9 cellular contexts compared by ENCODE assay signal in genomic region chr2:205706769-205707375, GRCh38. TPM values are rescaled to one million over a fixed set of nuclear protein-coding genes. Genes with fewer than 3 reads are reported as not detected.
DNase-seq lines count a peak whose midpoint lies in the region; ATAC-seq, FAIRE-seq and TF ChIP-seq lines count a peak whose summit lies in the region.
"Had no signal": no experiment of that assay in that cellular context is flagged by ENCODE, and none has a peak within 500 bp of the region (broad histone marks: within the 10 kb centered on the region; RNA-seq: fewer than 3 reads in every experiment).

No MANE protein-coding gene starts in this region.

- TF ChIP-seq CTCF in RWPE2 (IDR thresholded peaks at IDR 0.05; ENCODE audit: poor library complexity, severe bottlenecking): no peak

- H3K36me3 Mint-ChIP-seq in CD8-positive, alpha-beta memory T cell: no peaks in the 10 kb centered on the region

- peak; percentile 96 for ATAC-seq in GM19025 (IDR thresholded peaks at IDR 0.05; ENCODE audit: low read depth, unreplicated experiment)
- peak; percentile 94 for ATAC-seq in HG03103 (IDR thresholded peaks at IDR 0.05; ENCODE audit: low read depth, unreplicated experiment)
- ATAC-seq in RWPE2 (ENCODE audit: low read depth): peak; percentile 88

- H3K9me3 Mint-ChIP-seq in CD8-positive, alpha-beta memory T cell: no peaks in the 10 kb centered on the region

- H3K9ac ChIP-seq in subcutaneous abdominal adipose tissue (ENCODE audit: low read length in 5 of 5): peak overlapping the region in 2 of 5 donors; percentile 0 to 17

- POLR2A ChIA-PET in CD8-positive, alpha-beta memory T cell (lab: Charles Lee): no interaction called here

- peaks cover 4 to 9% (median 5%) of the 10 kb centered on the region in 3 donors for H3K4me1 Mint-ChIP-seq in CD8-positive, alpha-beta memory T cell

- CTCF ChIA-PET in CD8-positive, alpha-beta memory T cell (lab: Charles Lee): no interaction called here

- no peak for DNase-seq in CD8-positive, alpha-beta memory T cell
- no peak for DNase-seq in RWPE2 (ENCODE audit: low spot score)
- DNase-seq in brain pericyte (ENCODE audit: low read depth, low spot score): peak; percentile 59
- peak; percentile 76 to 96 for DNase-seq in lung microvascular endothelial cell (ENCODE audit: low read depth in 2 of 2)
- no peak for DNase-seq in HTR-8/SVneo (ENCODE audit: insufficient read length, low spot score)

- H3K4me3 Mint-ChIP-seq in CD8-positive, alpha-beta memory T cell: peak overlapping the region in 1 of 7 donors; percentile 30

- peak overlapping the region in 5 of 8 donors; percentile 44 to 72 (median 50) for H3K27ac Mint-ChIP-seq in CD8-positive, alpha-beta memory T cell

- no peak overlapping the region for H3K27ac ChIP-seq in CD8-positive, alpha-beta memory T cell (ENCODE audit: low read depth, low read length)
- H3K27ac ChIP-seq in RWPE2 (ENCODE audit: poor library complexity, severe bottlenecking): peak overlapping the region; percentile 74
- peak overlapping the region; percentile 75 for H3K27ac ChIP-seq in subcutaneous abdominal adipose tissue (ENCODE audit: low read depth, low read length)
- H3K27ac ChIP-seq: VCaP had no signal

- peaks cover 9% of the 10 kb centered on the region for H3K4me1 ChIP-seq in CD8-positive, alpha-beta memory T cell (ENCODE audit: insufficient read depth, low read length)
- H3K4me1 ChIP-seq in RWPE2 (ENCODE audit: insufficient read depth, poor library complexity, severe bottlenecking): peaks cover 17% of the 10 kb centered on the region
- peaks cover 19 to 75% (median 67%) of the 10 kb centered on the region in 5 donors for H3K4me1 ChIP-seq in subcutaneous abdominal adipose tissue (ENCODE audit: control insufficient read depth in 5 of 5, insufficient read depth in 5 of 5, low read length in 5 of 5)

- H3K27me3 ChIP-seq in CD8-positive, alpha-beta memory T cell (ENCODE audit: insufficient read depth, low read length, poor library complexity, severe bottlenecking): no peaks in the 10 kb centered on the region
- H3K27me3 ChIP-seq in RWPE2 (ENCODE audit: insufficient read depth, poor library complexity, severe bottlenecking) (no peaks in the 10 kb centered on the region), subcutaneous abdominal adipose tissue (ENCODE audit: control insufficient read depth in 5 of 5, insufficient read depth in 4 of 5, low read length in 5 of 5) (no peaks in the 10 kb centered on the region)

- H3K27me3 Mint-ChIP-seq in CD8-positive, alpha-beta memory T cell: peaks cover 12 to 16% of the 10 kb centered on the region in 2 donors

- FAIRE-seq in HTR-8/SVneo (lab: Jason Lieb, UNC): no peak

- H3K4me3 ChIP-seq in CD8-positive, alpha-beta memory T cell (ENCODE audit: low read length): no peak overlapping the region
- H3K4me3 ChIP-seq in RWPE2 (ENCODE audit: severe bottlenecking): no peak overlapping the region
- H3K4me3 ChIP-seq in subcutaneous abdominal adipose tissue (ENCODE audit: low read depth in 1 of 5, low read length in 5 of 5): peak overlapping the region in 1 of 5 donors; percentile 25

- no peaks in the 10 kb centered on the region for H3K36me3 ChIP-seq in CD8-positive, alpha-beta memory T cell (ENCODE audit: insufficient read depth, low read length)
- no peaks in the 10 kb centered on the region for H3K36me3 ChIP-seq in RWPE2 (ENCODE audit: low read depth)
- H3K36me3 ChIP-seq in subcutaneous abdominal adipose tissue (ENCODE audit: control insufficient read depth in 5 of 5, insufficient read depth in 5 of 5, low read length in 5 of 5): peaks cover 0 to 12% (median 3%) of the 10 kb centered on the region in 5 donors

- no peaks in the 10 kb centered on the region for H3K9me3 ChIP-seq in CD8-positive, alpha-beta memory T cell (ENCODE audit: low read length)
- H3K9me3 ChIP-seq in RWPE2 (ENCODE audit: severe bottlenecking) (no peaks in the 10 kb centered on the region), subcutaneous abdominal adipose tissue (ENCODE audit: control insufficient read depth in 5 of 5, low read length in 5 of 5) (no peaks in the 10 kb centered on the region)

RNA-seq across cellular contexts. Expression of gene NRP2, which starts 24.6 kb away (rescaled TPM):
- total RNA-seq in CD8-positive, alpha-beta memory T cell: under 1 TPM; 0.91 to 0.94 TPM
- polyA plus RNA-seq in CD8-positive, alpha-beta memory T cell: not detected
- 137 and 163 TPM in 2 replicates for total RNA-seq in lung microvascular endothelial cell

Comparison
In these comparisons a context has a peak if more than half of its experiments do, and no peak if none do; other contexts are left out.
1. DNase-seq: peak in brain pericyte (single experiment) and lung microvascular endothelial cell (2 of 2); none in CD8-positive, alpha-beta memory T cell (0 of 5), RWPE2 (single experiment) and HTR-8/SVneo (single experiment).
2. RNA of gene NRP2, which starts 24.6 kb away (total RNA-seq): 137 to 163 TPM in lung microvascular endothelial cell; 0.91 to 0.94 TPM in CD8-positive, alpha-beta memory T cell; every median in the first group is over 10 times any median in the second.
3. Peak in every context shown above with its lines, with median percentiles within 50 percentile points of each other: ATAC-seq.